Comparison of ENCODE assay signal across 7 cellular contexts in genomic region chr14:38721822-38722431, GRCh38.
A peak's percentile ranks its signal among the peaks of the same experiment; 100 is the strongest.
DNase-seq lines count a peak whose midpoint lies in the region; ATAC-seq, FAIRE-seq and TF ChIP-seq lines count a peak whose summit lies in the region.

No MANE protein-coding gene starts in this region.

- TF ChIP-seq CTCF in K562 (IDR thresholded peaks at IDR 0.05 in 2 of 3, conservative IDR thresholded peaks at IDR 0.05 in 1 of 3; ENCODE audit: insufficient read depth in 2 of 3, low read depth in 1 of 3, low read length in 3 of 3) = peak; percentile 27 to 61 (median 59); a peak in 5 of 6 replicates

- H3K27ac ChIP-seq in K562 (ENCODE audit: extremely low read depth, low read depth, low read length) = no peak overlapping the region

- FAIRE-seq in K562 (lab: Jason Lieb, UNC) = no peak

- no peaks in the 10 kb centered on the region for H3K9me1 ChIP-seq in K562 (ENCODE audit: control insufficient read depth, insufficient read depth, low read length)

- no TSS peak for BruUV-seq in K562 (replicated peaks; lab: Mats Ljungman, UMichigan)

- in situ Hi-C loops in K562 (cut with MboI) = loop anchor here (25.0 kb wide), 1 partner anchor 290 kb away; no protein-coding TSS in a partner anchor

- no peaks in the 10 kb centered on the region for H3K79me2 ChIP-seq in K562 (ENCODE audit: control insufficient read depth, insufficient read depth, low read length)

- no peak for TF ChIP-seq POLR2A in K562 (conservative IDR thresholded peaks at IDR 0.05)

- no peaks in the 10 kb centered on the region for H3K4me1 ChIP-seq in K562 (replicated peaks in 1 of 2; ENCODE audit: control insufficient read depth in 2 of 2, insufficient read depth in 2 of 2, low read length in 2 of 2)

- no peak overlapping the region for H3K4me3 ChIP-seq in K562

- DNase-seq in EH (ENCODE audit: low read depth) (peak; percentile 58), NCI-H69 (lab: John Stamatoyannopoulos, UW) (peak; percentile 63), K562 (ENCODE audit: extremely low read depth in 1 of 4, low spot score in 3 of 4) (peak; percentile 12 to 34 (median 26)), iPS-NIHi11 (ENCODE audit: low spot score) (peak; percentile 69)
- DNase-seq in stimulated activated CD4-positive, alpha-beta T cell treated with anti-CD3 and anti-CD28 coated beads, TNF-alpha, amount 100 ng/mL, for 24 hours (ENCODE audit: low read depth in 3 of 3) = peak in 2 of 3 experiments; percentile 1 to 27

- TF ChIP-seq EP300 in K562 (IDR thresholded peaks at IDR 0.05; ENCODE audit: low read length) = no peak

- peak; percentile 47 to 65 for TF ChIP-seq RAD21 in K562 (CRISPR knock-in tag; conservative IDR thresholded peaks at IDR 0.05 in 1 of 2, IDR thresholded peaks at IDR 0.05 in 1 of 2)

- WGBS in K562 (ENCODE audit: insufficient coverage, low coverage, missing lambda C conversion rate) = 0% methylated on average over 4 of the region's 4 CpGs

- H3K27me3 ChIP-seq in K562 (ENCODE audit: control insufficient read depth in 2 of 2, insufficient read depth in 2 of 2, low read length in 2 of 2) = no peaks in the 10 kb centered on the region

- CTCF ChIA-PET in K562 (lab: Yijun Ruan, JAX; ENCODE audit: low intra/inter-chr PET ratio) = interaction anchor here (1.7 to 2.3 kb wide), 2 partner anchors 146 to 293 kb away, joined by 8 to 15 read pairs; no protein-coding TSS in a partner anchor

- no peaks in the 10 kb centered on the region for H4K20me1 ChIP-seq in K562 (replicated peaks; ENCODE audit: control insufficient read depth, insufficient read depth, low read length)

- H3K9me3 ChIP-seq in K562 (replicated peaks; ENCODE audit: control insufficient read depth, insufficient read depth, low read depth, low read length) = no peaks in the 10 kb centered on the region

- intact Hi-C loops in K562 (cut with micrococcal nuclease) = loop anchor here (1.0 to 2.0 kb wide), 2 partner anchors 145 to 293 kb away; no protein-coding TSS in a partner anchor

- ATAC-seq in GM19025 (IDR thresholded peaks at IDR 0.05; ENCODE audit: low read depth, unreplicated experiment) (peak; percentile 64), HG03135 (IDR thresholded peaks at IDR 0.05; ENCODE audit: unreplicated experiment) (peak; percentile 88), K562 (peak; percentile 80)

- no peak overlapping the region for H2AFZ ChIP-seq in K562 (ENCODE audit: low read depth, low read length)

- POLR2A ChIA-PET in K562 (lab: Yijun Ruan, JAX) = no interaction called here

- H3K36me3 ChIP-seq in K562 (ENCODE audit: control insufficient read depth, insufficient read depth, low read length) = no peaks in the 10 kb centered on the region

- H3K4me2 ChIP-seq in K562 (ENCODE audit: insufficient read depth, low read length) = no peak overlapping the region

- H3K9ac ChIP-seq in K562 (ENCODE audit: insufficient read depth in 1 of 2, low read depth in 2 of 2, low read length in 2 of 2) = no peak overlapping the region

TF ChIP-seq in K562, 482 proteins besides CTCF, POLR2A, EP300 and RAD21:
- TF ChIP-seq SMC3 (conservative IDR thresholded peaks at IDR 0.05; ENCODE audit: insufficient read depth, low read depth, low read length) (peak; percentile 39; the same call in 1 of the 2 replicates), MAFK (IDR thresholded peaks at IDR 0.05; ENCODE audit: low read length) (no peak)

Comparison
In these comparisons a context has a peak if more than half of its experiments do, and no peak if none do; other contexts are left out.
1. DNase-seq: peak in every context shown above with its lines; median percentile 69 in iPS-NIHi11; 63 in NCI-H69; 58 in EH; 26 in K562; 14 in stimulated activated CD4-positive, alpha-beta T cell treated with anti-CD3 and anti-CD28 coated beads, TNF-alpha, amount 100 ng/mL, for 24 hours.